ENCODE assay signal across 9 cellular contexts in the genomic region with DNA sequence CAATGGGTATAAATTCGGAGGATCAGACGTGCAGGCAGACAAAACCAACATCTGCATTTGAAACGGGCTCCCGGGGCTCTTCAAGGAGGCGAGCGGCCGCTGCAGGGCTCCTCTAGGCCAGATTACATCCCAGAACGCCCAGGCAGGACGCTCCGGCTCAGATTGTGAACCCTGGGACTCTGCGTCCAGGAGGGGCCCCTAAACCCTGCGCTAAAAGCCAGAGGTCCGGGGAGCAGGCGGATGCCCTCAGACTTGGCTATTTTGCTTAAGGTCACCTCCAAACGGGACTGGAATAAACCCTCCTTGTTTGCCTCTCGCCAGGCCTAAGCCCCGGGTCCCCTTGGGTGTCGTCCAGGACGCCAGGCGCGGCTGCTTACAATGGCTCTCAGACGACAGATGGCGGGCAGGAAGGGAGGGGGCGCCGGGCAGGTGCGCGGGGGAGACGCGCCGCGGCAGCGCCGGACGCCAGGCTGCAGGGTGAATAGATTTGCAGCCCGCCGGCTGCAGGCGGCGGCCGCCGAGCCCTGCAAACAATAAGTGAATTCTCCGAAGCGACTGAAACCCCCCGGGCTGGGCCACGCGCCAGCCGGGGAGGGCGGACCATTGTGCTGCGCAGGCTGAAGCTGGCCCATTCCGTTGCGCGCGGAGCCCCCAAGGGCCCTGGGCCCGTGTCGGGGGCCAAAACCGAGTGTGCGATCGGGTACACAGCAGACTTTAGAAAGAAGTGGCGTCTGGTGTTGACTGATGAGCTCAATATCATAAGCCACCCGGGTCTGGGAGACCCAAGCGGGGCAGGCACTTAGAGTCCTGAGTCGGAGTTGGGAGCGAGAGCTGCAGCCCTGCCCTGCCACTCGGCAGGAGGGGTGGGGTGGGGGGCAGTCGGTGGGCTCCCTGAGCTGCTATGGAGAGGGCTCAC. TPM values are rescaled to one million over a fixed set of nuclear protein-coding genes. Genes with fewer than 3 reads are reported as not detected.
DNase-seq lines count a peak whose midpoint lies in the region; ATAC-seq and TF ChIP-seq lines count a peak whose summit lies in the region.
"Had no signal": no experiment of that assay in that cellular context is flagged by ENCODE, and none has a peak within 500 bp of the region (broad histone marks: within the 10 kb centered on the region; RNA-seq: fewer than 3 reads in every experiment).

No MANE protein-coding gene starts in this region.

- no peaks in the 10 kb centered on the region for H3K36me3 ChIP-seq in rectal smooth muscle tissue (ENCODE audit: control insufficient read depth, insufficient read depth, low read length)

- H3K9ac ChIP-seq in rectal smooth muscle tissue (ENCODE audit: low read length): no peak overlapping the region

- ATAC-seq in right cardiac atrium: peak; percentile 75 to 78
- no peak for ATAC-seq in HG03045 (IDR thresholded peaks at IDR 0.05; ENCODE audit: unreplicated experiment)
- ATAC-seq in GM21367 (IDR thresholded peaks at IDR 0.05; ENCODE audit: unreplicated experiment): no peak

- peak; percentile 95 for DNase-seq in NCI-H1092 treated with DMSO at 0.1 percent for 48 hours (lab: John Stamatoyannopoulos, UW)
- DNase-seq in right cardiac atrium: peak; percentile 51 to 82 (median 77)
- no peak for DNase-seq in activated naive CD4-positive, alpha-beta T cell treated with anti-CD3 and anti-CD28 coated beads, Interleukin-2, amount 50 U/mL, for 16 hours
- DNase-seq in SKM-1 (lab: John Stamatoyannopoulos, UW; ENCODE audit: unreplicated experiment): no peak

- peak overlapping the region; percentile 41 for H3K4me3 ChIP-seq in WI38 (ENCODE audit: low read depth, low read length)
- peak overlapping the region; percentile 36 for H3K4me3 ChIP-seq in right cardiac atrium (ENCODE audit: low read length)
- peak overlapping the region; percentile 51 for H3K4me3 ChIP-seq in rectal smooth muscle tissue (ENCODE audit: low read length)

- H3K27me3 ChIP-seq in right cardiac atrium (ENCODE audit: control insufficient read depth, insufficient read depth) (no peaks in the 10 kb centered on the region), rectal smooth muscle tissue (ENCODE audit: control insufficient read depth, insufficient read depth, low read length) (peaks cover 2% of the 10 kb centered on the region)

- no peak for TF ChIP-seq CTCF in WI38 (IDR thresholded peaks at IDR 0.05; ENCODE audit: low read depth, low read length)

- intact Hi-C loops in right cardiac atrium (cut with DNase I): no loop called here

- no peaks in the 10 kb centered on the region for H3K9me3 ChIP-seq in right cardiac atrium (ENCODE audit: control insufficient read depth, low read length)

- H3K4me1 ChIP-seq in right cardiac atrium (ENCODE audit: control insufficient read depth, insufficient read depth, low read length) (no peaks in the 10 kb centered on the region), rectal smooth muscle tissue (ENCODE audit: control insufficient read depth, insufficient read depth, low read length) (no peaks in the 10 kb centered on the region)

- 4% methylated on average over 64 of the region's 64 CpGs for WGBS in right cardiac atrium

- H3K27ac ChIP-seq in right cardiac atrium (ENCODE audit: low read length) (no peak overlapping the region), rectal smooth muscle tissue (ENCODE audit: low read depth, low read length) (no peak overlapping the region)
- H3K27ac ChIP-seq: epithelial cell of prostate had no signal

RNA-seq across cellular contexts. Expression of a gene that starts 32.3 kb away (rescaled TPM):
- 10 to 100 TPM; 44.6 to 57.6 (median 47.6) TPM for total RNA-seq in right cardiac atrium
- 22.9 TPM for polyA plus RNA-seq in right cardiac atrium

Comparison
In these comparisons a context has a peak if more than half of its experiments do, and no peak if none do; other contexts are left out.
1. DNase-seq: peak in NCI-H1092 treated with DMSO at 0.1 percent for 48 hours (single experiment) and right cardiac atrium (3 of 3); none in activated naive CD4-positive, alpha-beta T cell treated with anti-CD3 and anti-CD28 coated beads, Interleukin-2, amount 50 U/mL, for 16 hours (single experiment) and SKM-1 (single experiment).
2. ATAC-seq: peak in right cardiac atrium (2 of 2); none in HG03045 (single experiment) and GM21367 (single experiment).
3. Peak in every context shown above with its lines, with median percentiles within 50 percentile points of each other: H3K4me3 ChIP-seq.